In the genomic region with DNA sequence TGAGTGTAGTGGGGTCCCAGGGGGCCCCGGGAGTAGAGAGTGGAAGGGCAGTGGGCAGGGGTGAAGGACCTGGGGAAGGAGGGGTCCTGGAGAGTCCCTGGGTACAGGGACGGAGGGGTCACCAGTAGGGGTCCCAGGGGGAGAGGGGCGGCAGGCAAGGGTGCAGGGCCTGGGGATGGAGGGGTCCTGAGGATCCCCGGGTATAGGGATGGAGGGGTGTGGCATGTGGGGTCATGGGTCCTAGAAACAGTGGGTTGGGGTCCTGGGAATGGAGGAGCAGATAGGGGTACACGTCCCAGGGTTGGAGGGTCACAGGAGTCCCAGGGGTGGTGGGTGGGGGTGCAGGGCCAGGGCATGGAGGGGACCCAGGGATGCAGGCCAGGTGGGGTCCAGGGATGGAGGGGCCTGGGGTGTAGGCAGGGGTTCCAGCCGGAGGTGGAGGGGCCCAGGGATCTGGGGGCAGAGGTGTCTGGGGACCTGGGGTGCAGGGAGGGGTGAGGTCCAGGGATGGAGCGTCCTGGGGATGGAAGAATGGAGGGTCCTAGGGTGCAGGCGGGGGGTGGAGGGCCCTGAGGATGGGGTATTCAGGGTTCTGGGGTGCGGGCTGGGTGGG, we compare ENCODE assay signal across 10 cellular contexts. TPM values are rescaled to one million over a fixed set of nuclear protein-coding genes. Genes with fewer than 3 reads are reported as not detected.
DNase-seq lines count a peak whose midpoint lies in the region; ATAC-seq and TF ChIP-seq lines count a peak whose summit lies in the region.
"Had no signal": no experiment of that assay in that cellular context is flagged by ENCODE, and none has a peak within 500 bp of the region (broad histone marks: within the 10 kb centered on the region; RNA-seq: fewer than 3 reads in every experiment).

No MANE protein-coding gene starts in this region.

- H3K9ac ChIP-seq in mucosa of stomach (ENCODE audit: low read length) = peak overlapping the region; percentile 62

- peaks cover 6% of the 10 kb centered on the region for H3K36me3 ChIP-seq in A673 (ENCODE audit: insufficient read depth, low read length, poor library complexity, severe bottlenecking)
- H3K36me3 ChIP-seq in mucosa of stomach (ENCODE audit: control insufficient read depth, insufficient read depth, low read length) = no peaks in the 10 kb centered on the region
- H3K36me3 ChIP-seq in thyroid gland = no peaks in the 10 kb centered on the region

- CTCF ChIA-PET in A673 (lab: Charles Lee) = no interaction called here

- H3K27ac Mint-ChIP-seq in central memory CD8-positive, alpha-beta T cell (ENCODE audit: low read depth) = peak overlapping the region; percentile 57

- peaks cover 6% of the 10 kb centered on the region for H3K36me3 Mint-ChIP-seq in central memory CD8-positive, alpha-beta T cell (ENCODE audit: insufficient read depth)

- H3K9me3 ChIP-seq in A673 (ENCODE audit: low read depth, low read length, poor library complexity, severe bottlenecking) (no peaks in the 10 kb centered on the region), mucosa of stomach (ENCODE audit: control insufficient read depth, low read length) (no peaks in the 10 kb centered on the region), thyroid gland (no peaks in the 10 kb centered on the region)

- H3K27me3 ChIP-seq in A673 (replicated peaks; ENCODE audit: insufficient read depth, low read depth, low read length, poor library complexity) (no peaks in the 10 kb centered on the region), mucosa of stomach (ENCODE audit: control insufficient read depth, insufficient read depth, low read length) (no peaks in the 10 kb centered on the region), thyroid gland (no peaks in the 10 kb centered on the region)

- no peak for TF ChIP-seq POLR2A in thyroid gland (IDR thresholded peaks at IDR 0.05)

- H3K27me3 Mint-ChIP-seq in central memory CD8-positive, alpha-beta T cell = no peaks in the 10 kb centered on the region

- peak overlapping the region; percentile 77 for H3K4me3 Mint-ChIP-seq in central memory CD8-positive, alpha-beta T cell

- ATAC-seq in central memory CD8-positive, alpha-beta T cell (replicated peaks; ENCODE audit: extremely low read depth, poor library complexity, severe bottlenecking) = no peak
- ATAC-seq in HG02798 (IDR thresholded peaks at IDR 0.05; ENCODE audit: poor library complexity, unreplicated experiment) = no peak

- BruUV-seq in A673 (replicated peaks; lab: Mats Ljungman, UMichigan) = no TSS peak

- intact Hi-C loops in A673 (cut with micrococcal nuclease; ENCODE audit: unreplicated experiment) (no loop called here), thyroid gland (cut with DNase I) (loop anchor here (5.0 kb wide), 1 partner anchor 67 kb away; no protein-coding TSS in a partner anchor)

- peak overlapping the region; percentile 81 for H3K4me3 ChIP-seq in A673 (ENCODE audit: low read depth, low read length, poor library complexity, severe bottlenecking)
- H3K4me3 ChIP-seq in Jurkat, Clone E6-1 (ENCODE audit: low read length) = peak overlapping the region; percentile 75
- no peak overlapping the region for H3K4me3 ChIP-seq in mucosa of stomach (ENCODE audit: low read length)
- H3K4me3 ChIP-seq in thyroid gland (replicated peaks in 1 of 3) = no peak overlapping the region

- no peaks in the 10 kb centered on the region for H3K9me3 Mint-ChIP-seq in central memory CD8-positive, alpha-beta T cell

- POLR2A ChIA-PET in A673 (lab: Charles Lee; ENCODE audit: low non-redundant PET) = no interaction called here

- H3K4me1 ChIP-seq in A673 (ENCODE audit: insufficient read depth, low read length, poor library complexity, severe bottlenecking) (no peaks in the 10 kb centered on the region), mucosa of stomach (ENCODE audit: control insufficient read depth, insufficient read depth, low read length) (peaks cover 8% of the 10 kb centered on the region), thyroid gland (peaks cover 13% of the 10 kb centered on the region in 2 donors)

- DNase-seq in A673 (ENCODE audit: low spot score) (no peak), UCSD-AML1 (lab: John Stamatoyannopoulos, UW; ENCODE audit: unreplicated experiment) (no peak), thyroid gland (no peak), amygdala (lab: John Stamatoyannopoulos, UW) (no peak)
- no peak for DNase-seq in Jurkat, Clone E6-1 (ENCODE audit: low read depth, low spot score)
- DNase-seq in central memory CD8-positive, alpha-beta T cell (ENCODE audit: low spot score in 2 of 2) = no peak
- DNase-seq: DMS79 treated with DMSO at 0.1 percent for 48 hours, NCI-H1436 treated with DMSO at 0.1 percent for 48 hours had no signal

- peaks cover 26% of the 10 kb centered on the region for H3K4me1 Mint-ChIP-seq in central memory CD8-positive, alpha-beta T cell

- 82% methylated on average over 9 of the region's 9 CpGs for WGBS in thyroid gland, 2 donors

- no peak for TF ChIP-seq CTCF in A673 (conservative IDR thresholded peaks at IDR 0.05; ENCODE audit: low read depth, low read length)
- no peak for TF ChIP-seq CTCF in thyroid gland (IDR thresholded peaks at IDR 0.05)

- H3K27ac ChIP-seq in A673 (ENCODE audit: low read depth, low read length, poor library complexity, severe bottlenecking) (no peak overlapping the region), thyroid gland (peak overlapping the region in 1 of 3 donors; percentile 70)

RNA-seq across cellular contexts. Expression of a gene that starts 1.3 kb away (rescaled TPM):
- total RNA-seq in A673 (2021) = 91.7 and 110 TPM in 2 replicates
- polyA plus RNA-seq in Jurkat, Clone E6-1 (2012; ENCODE audit: insufficient read depth, insufficient read length) = 118 TPM
- 10 to 100 TPM; 74.8 to 89.9 (median 76.2) TPM for total RNA-seq in thyroid gland

RNA-seq across cellular contexts. Expression of a gene that starts 36.9 kb away (rescaled TPM):
- total RNA-seq in A673 (2021) (106 and 107 TPM in 2 replicates), thyroid gland (100 to 1,000 TPM; 106 to 161 (median 123) TPM)
- 94.9 TPM for polyA plus RNA-seq in Jurkat, Clone E6-1 (2012; ENCODE audit: insufficient read depth, insufficient read length)

Comparison
In these comparisons a context has a peak if more than half of its experiments do, and no peak if none do; other contexts are left out.
1. H3K4me3 ChIP-seq: peak in A673 (single experiment) and Jurkat, Clone E6-1 (single experiment); none in mucosa of stomach (single experiment) and thyroid gland (0 of 3).